In genomic region chr9:88106492-88106891, GRCh38 we compare ENCODE assay signal across 8 cellular contexts. TPM values are rescaled to one million over a fixed set of nuclear protein-coding genes. Genes with fewer than 3 reads are reported as not detected.
A peak's percentile ranks its signal among the peaks of the same experiment; 100 is the strongest.
DNase-seq lines count a peak whose midpoint lies in the region; ATAC-seq, FAIRE-seq and TF ChIP-seq lines count a peak whose summit lies in the region.

No MANE protein-coding gene starts in this region.

- no peaks in the 10 kb centered on the region for H3K79me2 ChIP-seq in GM23248 (ENCODE audit: insufficient read depth)
- H3K79me2 ChIP-seq in hepatocyte, result no peaks in the 10 kb centered on the region

- POLR2A ChIA-PET in A549 (lab: Yijun Ruan, JAX), result no interaction called here

- H3K4me3 ChIP-seq in A549 (no peak overlapping the region), GM23248 (no peak overlapping the region), hepatocyte (no peak overlapping the region), thoracic aorta (no peak overlapping the region)

- no peaks in the 10 kb centered on the region for H3F3A ChIP-seq in GM23248 (ENCODE audit: insufficient read depth)

- no peak for FAIRE-seq in A549 (lab: Jason Lieb, UNC)

- CTCF ChIA-PET in A549 (lab: Yijun Ruan, JAX), result interaction anchor here (0.7 to 1.6 kb wide), 6 partner anchors 10 to 895 kb away, joined by 3 to 6 read pairs (median 4); no protein-coding TSS in a partner anchor

- H3K27me3 ChIP-seq in GM23248 (replicated peaks; ENCODE audit: insufficient read depth) (peaks cover 16% of the 10 kb centered on the region), hepatocyte (no peaks in the 10 kb centered on the region), thoracic aorta (replicated peaks; ENCODE audit: insufficient read depth) (no peaks in the 10 kb centered on the region)

- DNase-seq in A549 (ENCODE audit: low read depth in 1 of 2, low spot score in 1 of 2) (peak in 1 of 2 experiments; percentile 47), GM23248 (peak; percentile 67), hepatocyte (ENCODE audit: low spot score) (peak; percentile 59), thoracic aorta (ENCODE audit: low spot score) (no peak), cerebellar nuclear complex (lab: John Stamatoyannopoulos, UW) (no peak), NCI-H2081 treated with DMSO at 0.1 percent for 48 hours (lab: John Stamatoyannopoulos, UW) (no peak)
- DNase-seq in activated CD4-positive, alpha-beta T cell treated with anti-CD3 and anti-CD28 coated beads, Interleukin-2, amount 50 U/mL, for 48 hours, result peak; percentile 21 to 31

- WGBS in A549 (ENCODE audit: missing lambda C conversion rate), result 9% methylated on average over 4 of the region's 4 CpGs
- WGBS in GM23248 (ENCODE audit: low coverage in 1 of 2, low lambda C conversion rate in 2 of 2, missing lambda C conversion rate in 2 of 2), 2 experiments, result 5% methylated on average over 4 of the region's 4 CpGs
- 31% methylated on average over 4 of the region's 4 CpGs for WGBS in hepatocyte (ENCODE audit: low lambda C conversion rate, missing lambda C conversion rate)

- H3K9me2 ChIP-seq in GM23248 (ENCODE audit: insufficient read depth) (no peaks in the 10 kb centered on the region), hepatocyte (replicated peaks; ENCODE audit: insufficient read depth) (no peaks in the 10 kb centered on the region)

- TF ChIP-seq CTCF in A549 (IDR thresholded peaks at IDR 0.05), result peak; percentile 59
- peak; percentile 69 for TF ChIP-seq CTCF in hepatocyte (IDR thresholded peaks at IDR 0.05; ENCODE audit: poor library complexity)
- peak; percentile 36 for TF ChIP-seq CTCF in thoracic aorta (IDR thresholded peaks at IDR 0.05)

- H3K4me2 ChIP-seq in A549, result no peak overlapping the region
- H3K4me2 ChIP-seq in GM23248 (ENCODE audit: unreplicated experiment), result no peak overlapping the region
- no peak overlapping the region for H3K4me2 ChIP-seq in hepatocyte

- H3K9ac ChIP-seq in GM23248, result no peak overlapping the region

- H4K20me1 ChIP-seq in GM23248 (ENCODE audit: insufficient read depth) (no peaks in the 10 kb centered on the region), hepatocyte (ENCODE audit: insufficient read depth, poor library complexity, severe bottlenecking) (no peaks in the 10 kb centered on the region)

- no peaks in the 10 kb centered on the region for H3K4me1 ChIP-seq in A549
- H3K4me1 ChIP-seq in GM23248 (ENCODE audit: insufficient read depth), result no peaks in the 10 kb centered on the region
- H3K4me1 ChIP-seq in hepatocyte (ENCODE audit: insufficient read depth), result no peaks in the 10 kb centered on the region
- no peaks in the 10 kb centered on the region for H3K4me1 ChIP-seq in thoracic aorta (ENCODE audit: control insufficient read depth in 1 of 2, low read depth in 2 of 2)

- in situ Hi-C loops in GM23248 (cut with MboI), result no loop called here

- peak; percentile 86 for ATAC-seq in A549
- no peak for ATAC-seq in thoracic aorta (ENCODE audit: insufficient number of reproducible peaks, low FRiP score, low read depth)
- no peak for ATAC-seq in HG02970 (IDR thresholded peaks at IDR 0.05; ENCODE audit: low FRiP score, unreplicated experiment)

- no peak overlapping the region for H3K27ac ChIP-seq in A549
- no peak overlapping the region for H3K27ac ChIP-seq in GM23248
- H3K27ac ChIP-seq in hepatocyte, result no peak overlapping the region
- H3K27ac ChIP-seq in thoracic aorta, result no peak overlapping the region

- TF ChIP-seq RAD21 in A549 (conservative IDR thresholded peaks at IDR 0.05 in 1 of 2, IDR thresholded peaks at IDR 0.05 in 1 of 2), result peak; percentile 63 to 66

- H2AFZ ChIP-seq in GM23248, result no peak overlapping the region
- H2AFZ ChIP-seq in hepatocyte, result no peak overlapping the region

- H3K9me3 ChIP-seq in A549 (no peaks in the 10 kb centered on the region), GM23248 (ENCODE audit: low read depth) (no peaks in the 10 kb centered on the region), hepatocyte (ENCODE audit: low read depth) (no peaks in the 10 kb centered on the region), thoracic aorta (no peaks in the 10 kb centered on the region)

- TF ChIP-seq POLR2A in A549 (IDR thresholded peaks at IDR 0.05; ENCODE audit: low read length), result no peak

- no peak for TF ChIP-seq EP300 in A549 (IDR thresholded peaks at IDR 0.05)

- H3K36me3 ChIP-seq in GM23248 (ENCODE audit: low read depth) (no peaks in the 10 kb centered on the region), hepatocyte (replicated peaks; ENCODE audit: insufficient read depth, low read depth) (no peaks in the 10 kb centered on the region), thoracic aorta (no peaks in the 10 kb centered on the region)

TF ChIP-seq in A549, 52 proteins besides CTCF, POLR2A, EP300 and RAD21:
- TF ChIP-seq SMC3 (IDR thresholded peaks at IDR 0.05), result peak; percentile 69
- TF ChIP-seq KDM1A (IDR thresholded peaks at IDR 0.05; ENCODE audit: low read depth), result no peak
- peak; percentile 72; the same call in 1 of the 2 replicates for TF ChIP-seq MAX (IDR thresholded peaks at IDR 0.05)
- TF ChIP-seq E2F6 (IDR thresholded peaks at IDR 0.05; ENCODE audit: borderline replicate concordance, low read depth), result peak; percentile 52; the same call in 1 of the 2 replicates

RNA-seq across cellular contexts. Expression of gene SPATA31C2, which starts 31.8 kb away (rescaled TPM):
- polyA plus RNA-seq in A549 (2011; rRNA removed) (not detected in 2 replicates), A549 (2017; fragmentation: RNase III; extraction: RNeasy Plus Mini Kit Qiagen cat#74134 plus additional on column Dnase treatment) (not detected in 3 replicates), GM23248 (2016; fragmentation: Nextera tagmentation; extraction: Ambion mirVana) (not detected in 2 replicates), hepatocyte (not detected in 2 replicates)
- polyA plus RNA-seq in A549 (2012; cell fraction: cytosol; rRNA removed), result not detected in 2 replicates
- polyA plus RNA-seq in A549 (2012; cell fraction: nucleus; rRNA removed), result not detected in 2 replicates
- polyA minus RNA-seq in A549 (2011; rRNA and poly(A)+ RNA removed), result not detected in 2 replicates
- not detected in 2 replicates for total RNA-seq in GM23248 (2014; rRNA removed; shearing (Covaris generic))
- total RNA-seq in hepatocyte (not detected in 2 replicates), thoracic aorta (not detected)

Comparison
In these comparisons a context has a peak if more than half of its experiments do, and no peak if none do; other contexts are left out.
1. ATAC-seq: peak in A549 (2 of 2); none in thoracic aorta (single experiment) and HG02970 (single experiment).
2. DNase-seq: peak in GM23248 (single experiment), activated CD4-positive, alpha-beta T cell treated with anti-CD3 and anti-CD28 coated beads, Interleukin-2, amount 50 U/mL, for 48 hours (2 of 2) and hepatocyte (single experiment); none in thoracic aorta (single experiment), cerebellar nuclear complex (0 of 2) and NCI-H2081 treated with DMSO at 0.1 percent for 48 hours (single experiment).
3. Peak in every context shown above with its lines, with median percentiles within 50 percentile points of each other: CTCF ChIP-seq.